Comparison of ENCODE assay signal across 18 cellular contexts in genomic region chr2:241225983-241226382, GRCh38. TPM values are rescaled to one million over a fixed set of nuclear protein-coding genes. Genes with fewer than 3 reads are reported as not detected.
DNase-seq lines count a peak whose midpoint lies in the region; ATAC-seq, FAIRE-seq and TF ChIP-seq lines count a peak whose summit lies in the region.
"Had no signal": no experiment of that assay in that cellular context is flagged by ENCODE, and none has a peak within 500 bp of the region (broad histone marks: within the 10 kb centered on the region; RNA-seq: fewer than 3 reads in every experiment).

No MANE protein-coding gene starts in this region.

- TF ChIP-seq POLR2A in GM12891 (IDR thresholded peaks at IDR 0.05; ENCODE audit: low read depth, low read length), result 0 out of 2 replicates have a peak, but pooled peaks have one; percentile 47

- POLR2A ChIA-PET in RWPE1 (lab: Yijun Ruan, JAX; ENCODE audit: low non-redundant PET), result no interaction called here

- H3K36me3 ChIP-seq in lower lobe of right lung, result peaks cover 62% of the 10 kb centered on the region

- DNase-seq in GM12891 (ENCODE audit: insufficient read length, low spot score), result no peak
- DNase-seq in RWPE1 (ENCODE audit: low spot score), result no peak
- peak in 2 of 10 donors; percentile 39 for DNase-seq in dorsolateral prefrontal cortex
- peak; percentile 17 for DNase-seq in lower lobe of right lung
- no peak for DNase-seq in GOT3 (lab: John Stamatoyannopoulos, UW)
- no peak for DNase-seq in mesenteric fat pad (ENCODE audit: low spot score)
- DNase-seq in omental fat pad (ENCODE audit: low spot score), result no peak
- no peak for DNase-seq in superior temporal gyrus (ENCODE audit: extremely low spot score)
- DNase-seq: ACHN, AML-193, DMS79 treated with DMSO at 0.1 percent for 48 hours, Karpas-422, NCI-H1417 treated with DMSO at 0.1 percent for 48 hours, NCI-H2029, NCI-H345, NCI-H526 had no signal

- H3K4me3 ChIP-seq in dorsolateral prefrontal cortex (no peak overlapping the region), lower lobe of right lung (no peak overlapping the region)

- TF ChIP-seq CTCF in RWPE1 (conservative IDR thresholded peaks at IDR 0.05; ENCODE audit: low read depth) (no peak), dorsolateral prefrontal cortex (IDR thresholded peaks at IDR 0.05 in 54 of 56, conservative IDR thresholded peaks at IDR 0.05 in 2 of 56; ENCODE audit: low read depth in 1 of 56, partially characterized antibody in 56 of 56) (no peak), lower lobe of right lung (IDR thresholded peaks at IDR 0.05) (no peak), omental fat pad (IDR thresholded peaks at IDR 0.05) (no peak)

- H3K27ac ChIP-seq in RWPE1, result peak overlapping the region; percentile 50; the same call in 1 of the 2 replicates
- peak overlapping the region in 43 of 59 donors; percentile 3 to 99 (median 95) for H3K27ac ChIP-seq in dorsolateral prefrontal cortex
- H3K27ac ChIP-seq in lower lobe of right lung, result no peak overlapping the region

- FAIRE-seq in GM12891 (lab: Jason Lieb, UNC), result no peak

- H3K4me1 ChIP-seq in lower lobe of right lung, result no peaks in the 10 kb centered on the region

- H3K27me3 ChIP-seq in dorsolateral prefrontal cortex (no peaks in the 10 kb centered on the region), lower lobe of right lung (ENCODE audit: low read depth) (no peaks in the 10 kb centered on the region)

- CTCF ChIA-PET in RWPE1 (lab: Yijun Ruan, JAX), result interaction anchor here (0.6 kb wide), 1 partner anchor 153 kb away, joined by 3 read pairs; no protein-coding TSS in a partner anchor

- H3K9me3 ChIP-seq in lower lobe of right lung, result no peaks in the 10 kb centered on the region

- ATAC-seq in lower lobe of right lung (no peak), omental fat pad (ENCODE audit: low FRiP score) (no peak)
- ATAC-seq: Panc1 had no signal

- intact Hi-C loops in dorsolateral prefrontal cortex (cut with DNase I) (loop anchor here in 1 of 2 donors (5.0 kb wide), 1 partner anchor 69 kb away; no protein-coding TSS in a partner anchor), lower lobe of right lung (cut with DNase I) (no loop called here)

TF ChIP-seq in GM12891, 5 proteins besides CTCF, POLR2A, EP300 and RAD21:
- no peak for TF ChIP-seq SPI1 (IDR thresholded peaks at IDR 0.05; ENCODE audit: low read depth, low read length)
- no peak for TF ChIP-seq POU2F2 (IDR thresholded peaks at IDR 0.05; ENCODE audit: low read depth, low read length)
- TF ChIP-seq PAX5 (IDR thresholded peaks at IDR 0.05; ENCODE audit: insufficient read depth, low read length, severe bottlenecking), result no peak
- TF ChIP-seq POLR2AphosphoS5 (IDR thresholded peaks at IDR 0.05; ENCODE audit: low read depth, low read length), result no peak
- TF ChIP-seq TAF1 (IDR thresholded peaks at IDR 0.05; ENCODE audit: low read depth, low read length), result no peak
TF ChIP-seq in GM12891: peak in this region for 0.

RNA-seq across cellular contexts. Expression of gene ANO7, which starts 37.5 kb away (rescaled TPM):
- polyA plus RNA-seq in GM12891 (2012; ENCODE audit: low read depth, missing spikeins), result 1.4 TPM
- total RNA-seq in dorsolateral prefrontal cortex (10 to 100 TPM in 10 of 120 experiments, 1 to 10 TPM in 110; 1.8 to 24.3 (median 6.2) TPM), lower lobe of right lung (1.3 TPM), mesenteric fat pad (1.7 TPM), omental fat pad (under 1 TPM in 3 of 4 donors, not detected in 1; 0.50 to 0.65 (median 0.60) TPM)
- polyA plus RNA-seq: CD14-positive monocyte had no signal
